Comparison of ENCODE assay signal across 7 cellular contexts in the genomic region with DNA sequence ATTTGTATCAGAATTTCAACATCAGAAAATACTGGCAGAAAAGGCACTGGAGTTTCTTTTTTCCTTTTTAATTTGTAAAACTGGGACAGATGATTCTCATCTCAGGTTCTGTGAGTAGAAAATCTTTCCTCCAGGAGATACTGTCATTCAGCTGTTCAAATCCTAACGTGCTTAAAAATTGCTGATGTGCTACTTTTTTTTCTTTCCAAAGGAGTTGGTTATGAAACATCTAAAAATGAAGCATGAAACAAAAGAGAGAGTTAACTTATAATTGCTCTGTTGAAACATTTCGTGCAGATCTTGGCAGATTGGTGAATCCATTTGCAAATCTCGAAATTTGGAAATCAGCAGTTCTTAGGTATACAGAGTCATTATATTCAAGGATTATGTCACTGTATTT.
"Had no signal": no experiment of that assay in that cellular context is flagged by ENCODE, and none has a peak within 500 bp of the region (broad histone marks: within the 10 kb centered on the region; RNA-seq: fewer than 3 reads in every experiment).

No MANE protein-coding gene starts in this region.

- H3K4me3 Mint-ChIP-seq: IgD-negative memory B cell had no signal

- H3K4me2 ChIP-seq: KMS-11 had no signal

- ATAC-seq: K562 had no signal

- H3K27ac ChIP-seq: HL-60, KMS-11 had no signal

- H3K9ac ChIP-seq: KMS-11 had no signal

- H3K27me3 Mint-ChIP-seq: IgD-negative memory B cell had no signal

- H3K4me1 Mint-ChIP-seq: IgD-negative memory B cell had no signal

- H3K4me3 ChIP-seq: K562 had no signal

- H3K36me3 Mint-ChIP-seq: IgD-negative memory B cell had no signal

- DNase-seq: KBM-7, KG1 had no signal

- H3K27ac Mint-ChIP-seq: IgD-negative memory B cell had no signal

- FAIRE-seq: HTR-8/SVneo, K562 had no signal
